12 cellular contexts compared by ENCODE assay signal in the genomic region with DNA sequence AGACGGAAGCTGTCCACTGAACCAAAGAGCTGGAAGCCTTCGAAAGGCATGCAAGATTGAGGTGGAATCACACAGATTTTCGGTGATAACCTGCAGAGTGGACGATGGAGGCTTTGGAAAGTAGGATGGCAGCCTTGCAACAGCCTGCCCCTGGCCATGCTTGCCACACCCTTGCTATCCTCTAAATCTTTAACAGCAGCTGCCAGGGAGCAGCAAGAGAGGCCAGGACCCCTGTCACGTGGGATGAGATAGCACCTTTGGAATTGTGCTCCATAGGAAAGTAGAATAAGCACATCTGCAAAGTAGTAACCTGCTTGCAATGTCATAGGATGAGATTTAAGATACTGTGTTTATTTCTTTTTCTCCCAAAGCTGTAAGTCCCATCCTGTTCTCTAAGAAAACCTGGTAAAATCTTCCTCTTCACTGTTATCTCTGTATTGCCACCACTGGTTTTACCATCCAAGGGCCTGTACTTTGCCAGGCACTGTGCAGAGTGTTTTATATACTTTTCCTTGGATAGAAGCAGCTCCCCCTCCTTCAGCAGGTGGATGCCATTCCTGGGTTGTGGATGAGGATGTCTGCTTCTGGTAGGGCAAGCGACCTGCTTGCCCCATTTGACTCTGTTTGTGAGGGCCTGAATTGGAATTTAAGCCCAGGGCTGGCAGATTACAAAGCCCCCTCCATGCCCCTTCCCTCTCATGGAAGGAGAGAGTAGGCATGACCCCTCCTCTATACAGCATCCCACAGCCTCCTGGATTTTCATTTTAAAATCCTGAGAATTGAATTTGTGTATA. TPM values are rescaled to one million over a fixed set of nuclear protein-coding genes. Genes with fewer than 3 reads are reported as not detected.
DNase-seq lines count a peak whose midpoint lies in the region; ATAC-seq and TF ChIP-seq lines count a peak whose summit lies in the region.
"Had no signal": no experiment of that assay in that cellular context is flagged by ENCODE, and none has a peak within 500 bp of the region (broad histone marks: within the 10 kb centered on the region; RNA-seq: fewer than 3 reads in every experiment).

No MANE protein-coding gene starts in this region.

- peak overlapping the region; percentile 89 for H3K4me2 ChIP-seq in BLaER1

- no peak for TF ChIP-seq EP300 in esophagus muscularis mucosa (IDR thresholded peaks at IDR 0.05)

- peak overlapping the region; percentile 75; the same call in 1 of the 2 replicates for H3K9ac ChIP-seq in BLaER1
- no peak overlapping the region for H3K9ac ChIP-seq in rectal smooth muscle tissue (ENCODE audit: low read length)

- 80% methylated on average over 6 of the region's 6 CpGs for WGBS in esophagus muscularis mucosa
- 89 to 93% methylated on average over 6 of the region's 6 CpGs for WGBS in thyroid gland, 2 donors

- H3K36me3 ChIP-seq in BLaER1 (peaks cover 14% of the 10 kb centered on the region), esophagus muscularis mucosa (no peaks in the 10 kb centered on the region), rectal smooth muscle tissue (ENCODE audit: control insufficient read depth, insufficient read depth, low read length) (no peaks in the 10 kb centered on the region), thyroid gland (no peaks in the 10 kb centered on the region)

- ATAC-seq in GM21528 (IDR thresholded peaks at IDR 0.05; ENCODE audit: low FRiP score, unreplicated experiment) = no peak
- ATAC-seq: HepG2; natural killer cell treated with Interleukin-12 subunit alpha and Interleukin-12 subunit beta and Interleukin-15 and Interleukin-18, amount 100 ng/mL, for 72 hours had no signal

- H3K27ac ChIP-seq in BLaER1 (peak overlapping the region; percentile 86), esophagus muscularis mucosa (replicated peaks in 1 of 4) (peak overlapping the region; percentile 77 to 87 (median 80)), rectal smooth muscle tissue (ENCODE audit: low read depth, low read length) (peak overlapping the region; percentile 83), thyroid gland (peak overlapping the region in 1 of 3 donors; percentile 6)

- peaks cover 58% of the 10 kb centered on the region for H4K20me1 ChIP-seq in BLaER1

- intact Hi-C loops in esophagus muscularis mucosa (cut with DNase I) = no loop called here
- intact Hi-C loops in thyroid gland (cut with DNase I) = no loop called here

- no peak overlapping the region for H3K4me3 ChIP-seq in BLaER1
- H3K4me3 ChIP-seq in esophagus muscularis mucosa = peak overlapping the region in 1 of 4 donors; percentile 17
- H3K4me3 ChIP-seq in rectal smooth muscle tissue (ENCODE audit: low read length) = peak overlapping the region; percentile 5
- H3K4me3 ChIP-seq in thyroid gland (replicated peaks in 1 of 3) = no peak overlapping the region

- TF ChIP-seq CTCF in esophagus muscularis mucosa (IDR thresholded peaks at IDR 0.05) = no peak
- no peak for TF ChIP-seq CTCF in thyroid gland (IDR thresholded peaks at IDR 0.05)

- no peaks in the 10 kb centered on the region for H3K9me3 ChIP-seq in BLaER1
- H3K9me3 ChIP-seq in esophagus muscularis mucosa = no peaks in the 10 kb centered on the region
- H3K9me3 ChIP-seq in thyroid gland = no peaks in the 10 kb centered on the region

- no peak for TF ChIP-seq POLR2A in esophagus muscularis mucosa (IDR thresholded peaks at IDR 0.05; ENCODE audit: low read depth)
- no peak for TF ChIP-seq POLR2A in thyroid gland (IDR thresholded peaks at IDR 0.05)

- DNase-seq in NCI-H524 treated with DMSO at 0.1 percent for 48 hours (lab: John Stamatoyannopoulos, UW) (peak; percentile 20), esophagus muscularis mucosa (ENCODE audit: extremely low spot score) (no peak), thyroid gland (no peak), Ammon's horn (ENCODE audit: low spot score) (no peak), cerebellar cortex (ENCODE audit: low spot score) (no peak)
- DNase-seq: activated CD4-positive, alpha-beta T cell treated with anti-CD3 and anti-CD28 coated beads, Interleukin-2, amount 50 U/mL, for 1 hour; activated naive CD4-positive, alpha-beta T cell treated with anti-CD3 and anti-CD28 coated beads for 36 hours had no signal

- H3K27me3 ChIP-seq in BLaER1 (no peaks in the 10 kb centered on the region), esophagus muscularis mucosa (no peaks in the 10 kb centered on the region), rectal smooth muscle tissue (ENCODE audit: control insufficient read depth, insufficient read depth, low read length) (no peaks in the 10 kb centered on the region), thyroid gland (no peaks in the 10 kb centered on the region)

- H3K4me1 ChIP-seq in BLaER1 (peaks cover 82% of the 10 kb centered on the region), esophagus muscularis mucosa (peaks cover 77 to 96% (median 94%) of the 10 kb centered on the region in 4 donors), rectal smooth muscle tissue (ENCODE audit: control insufficient read depth, insufficient read depth, low read length) (peaks cover 57% of the 10 kb centered on the region), thyroid gland (peaks cover 0 to 24% of the 10 kb centered on the region in 2 donors)

RNA-seq across cellular contexts. Expression of a gene that starts 10.1 kb away (rescaled TPM):
- total RNA-seq in esophagus muscularis mucosa (100 to 1,000 TPM; 112 to 155 (median 145) TPM), thyroid gland (100 to 1,000 TPM in 2 of 4 donors, 10 to 100 TPM in 2; 67.4 to 103 (median 94.7) TPM)
